In the genomic region with DNA sequence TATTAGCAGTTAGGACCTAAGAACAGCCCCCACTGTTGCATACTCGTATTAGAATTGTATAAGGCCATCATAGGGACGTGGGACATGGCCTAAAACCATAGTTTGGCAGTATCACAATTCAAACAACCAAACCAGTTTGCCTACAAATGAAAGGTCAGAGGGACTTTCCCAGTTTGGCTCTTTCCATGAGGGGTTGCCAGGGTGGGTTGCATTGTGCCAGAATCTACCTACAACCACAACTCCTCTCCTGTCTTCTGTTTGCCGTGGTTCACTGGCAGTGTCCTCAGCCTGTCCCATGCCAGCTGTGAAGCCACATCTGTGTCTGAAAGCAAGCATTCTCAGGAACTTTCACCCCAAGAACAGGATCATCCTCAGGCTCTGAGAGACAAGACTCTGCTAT, we compare ENCODE assay signal across 1 cellular context.
A peak's percentile ranks its signal among the peaks of the same experiment; 100 is the strongest.
TF ChIP-seq lines count a peak whose summit lies in the region.

No MANE protein-coding gene starts in this region.

TF ChIP-seq in HepG2, 621 proteins besides CTCF, POLR2A, EP300 and RAD21 (continued from another document and continues in another):
- TF ChIP-seq, protein P1, sequence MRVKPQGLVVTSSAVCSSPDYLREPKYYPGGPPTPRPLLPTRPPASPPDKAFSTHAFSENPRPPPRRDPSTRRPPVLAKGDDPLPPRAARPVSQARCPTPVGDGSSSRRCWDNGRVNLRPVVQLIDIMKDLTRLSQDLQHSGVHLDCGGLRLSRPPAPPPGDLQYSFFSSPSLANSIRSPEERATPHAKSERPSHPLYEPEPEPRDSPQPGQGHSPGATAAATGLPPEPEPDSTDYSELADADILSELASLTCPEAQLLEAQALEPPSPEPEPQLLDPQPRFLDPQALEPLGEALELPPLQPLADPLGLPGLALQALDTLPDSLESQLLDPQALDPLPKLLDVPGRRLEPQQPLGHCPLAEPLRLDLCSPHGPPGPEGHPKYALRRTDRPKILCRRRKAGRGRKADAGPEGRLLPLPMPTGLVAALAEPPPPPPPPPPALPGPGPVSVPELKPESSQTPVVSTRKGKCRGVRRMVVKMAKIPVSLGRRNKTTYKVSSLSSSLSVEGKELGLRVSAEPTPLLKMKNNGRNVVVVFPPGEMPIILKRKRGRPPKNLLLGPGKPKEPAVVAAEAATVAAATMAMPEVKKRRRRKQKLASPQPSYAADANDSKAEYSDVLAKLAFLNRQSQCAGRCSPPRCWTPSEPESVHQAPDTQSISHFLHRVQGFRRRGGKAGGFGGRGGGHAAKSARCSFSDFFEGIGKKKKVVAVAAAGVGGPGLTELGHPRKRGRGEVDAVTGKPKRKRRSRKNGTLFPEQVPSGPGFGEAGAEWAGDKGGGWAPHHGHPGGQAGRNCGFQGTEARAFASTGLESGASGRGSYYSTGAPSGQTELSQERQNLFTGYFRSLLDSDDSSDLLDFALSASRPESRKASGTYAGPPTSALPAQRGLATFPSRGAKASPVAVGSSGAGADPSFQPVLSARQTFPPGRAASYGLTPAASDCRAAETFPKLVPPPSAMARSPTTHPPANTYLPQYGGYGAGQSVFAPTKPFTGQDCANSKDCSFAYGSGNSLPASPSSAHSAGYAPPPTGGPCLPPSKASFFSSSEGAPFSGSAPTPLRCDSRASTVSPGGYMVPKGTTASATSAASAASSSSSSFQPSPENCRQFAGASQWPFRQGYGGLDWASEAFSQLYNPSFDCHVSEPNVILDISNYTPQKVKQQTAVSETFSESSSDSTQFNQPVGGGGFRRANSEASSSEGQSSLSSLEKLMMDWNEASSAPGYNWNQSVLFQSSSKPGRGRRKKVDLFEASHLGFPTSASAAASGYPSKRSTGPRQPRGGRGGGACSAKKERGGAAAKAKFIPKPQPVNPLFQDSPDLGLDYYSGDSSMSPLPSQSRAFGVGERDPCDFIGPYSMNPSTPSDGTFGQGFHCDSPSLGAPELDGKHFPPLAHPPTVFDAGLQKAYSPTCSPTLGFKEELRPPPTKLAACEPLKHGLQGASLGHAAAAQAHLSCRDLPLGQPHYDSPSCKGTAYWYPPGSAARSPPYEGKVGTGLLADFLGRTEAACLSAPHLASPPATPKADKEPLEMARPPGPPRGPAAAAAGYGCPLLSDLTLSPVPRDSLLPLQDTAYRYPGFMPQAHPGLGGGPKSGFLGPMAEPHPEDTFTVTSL (CRISPR knock-in tag; IDR thresholded peaks at IDR 0.05; ENCODE audit: borderline replicate concordance), result no peak
- no peak for TF ChIP-seq TEAD2 (CRISPR knock-in tag; IDR thresholded peaks at IDR 0.05)
- no peak for TF ChIP-seq ZNF160 (CRISPR knock-in tag; IDR thresholded peaks at IDR 0.05)
- no peak for TF ChIP-seq ZBTB25 (CRISPR knock-in tag; IDR thresholded peaks at IDR 0.05)
- no peak for TF ChIP-seq NFIC (IDR thresholded peaks at IDR 0.05; ENCODE audit: low read length)
- 0 out of 2 replicates have a peak, but pooled peaks have one; percentile 15 for TF ChIP-seq HNF4G (IDR thresholded peaks at IDR 0.05; ENCODE audit: borderline replicate concordance, low read depth, low read length)
- no peak for TF ChIP-seq HNF4G (CRISPR knock-in tag; IDR thresholded peaks at IDR 0.05; ENCODE audit: borderline replicate concordance, low read depth)
- TF ChIP-seq ZFP62 (CRISPR knock-in tag; IDR thresholded peaks at IDR 0.05), result no peak
- TF ChIP-seq, protein P2, sequence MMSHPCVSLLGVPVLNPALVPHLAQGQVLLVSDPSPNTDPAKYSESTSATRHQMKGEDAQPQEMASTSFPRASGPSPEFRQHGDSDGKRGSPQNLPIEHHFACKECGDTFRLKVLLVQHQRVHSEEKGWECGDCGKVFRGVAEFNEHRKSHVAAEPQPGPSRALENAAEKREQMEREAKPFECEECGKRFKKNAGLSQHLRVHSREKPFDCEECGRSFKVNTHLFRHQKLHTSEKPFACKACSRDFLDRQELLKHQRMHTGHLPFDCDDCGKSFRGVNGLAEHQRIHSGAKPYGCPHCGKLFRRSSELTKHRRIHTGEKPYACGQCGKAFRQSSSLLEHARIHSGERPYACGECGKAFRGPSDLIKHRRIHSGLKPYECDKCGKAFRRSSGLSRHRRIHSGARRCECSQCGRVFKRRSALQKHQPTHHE (CRISPR knock-in tag; IDR thresholded peaks at IDR 0.05; ENCODE audit: borderline replicate concordance), result no peak
- TF ChIP-seq CC2D1A (CRISPR knock-in tag; IDR thresholded peaks at IDR 0.05), result no peak
- TF ChIP-seq ZNF333 (CRISPR knock-in tag; IDR thresholded peaks at IDR 0.05; ENCODE audit: borderline replicate concordance), result no peak
- no peak for TF ChIP-seq PREB (CRISPR knock-in tag; IDR thresholded peaks at IDR 0.05)
- no peak for TF ChIP-seq ZBTB21 (CRISPR knock-in tag; IDR thresholded peaks at IDR 0.05)
- TF ChIP-seq, protein P3, sequence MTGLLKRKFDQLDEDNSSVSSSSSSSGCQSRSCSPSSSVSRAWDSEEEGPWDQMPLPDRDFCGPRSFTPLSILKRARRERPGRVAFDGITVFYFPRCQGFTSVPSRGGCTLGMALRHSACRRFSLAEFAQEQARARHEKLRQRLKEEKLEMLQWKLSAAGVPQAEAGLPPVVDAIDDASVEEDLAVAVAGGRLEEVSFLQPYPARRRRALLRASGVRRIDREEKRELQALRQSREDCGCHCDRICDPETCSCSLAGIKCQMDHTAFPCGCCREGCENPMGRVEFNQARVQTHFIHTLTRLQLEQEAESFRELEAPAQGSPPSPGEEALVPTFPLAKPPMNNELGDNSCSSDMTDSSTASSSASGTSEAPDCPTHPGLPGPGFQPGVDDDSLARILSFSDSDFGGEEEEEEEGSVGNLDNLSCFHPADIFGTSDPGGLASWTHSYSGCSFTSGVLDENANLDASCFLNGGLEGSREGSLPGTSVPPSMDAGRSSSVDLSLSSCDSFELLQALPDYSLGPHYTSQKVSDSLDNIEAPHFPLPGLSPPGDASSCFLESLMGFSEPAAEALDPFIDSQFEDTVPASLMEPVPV (CRISPR knock-in tag; IDR thresholded peaks at IDR 0.05), result no peak
- TF ChIP-seq TAF1 (CRISPR knock-in tag; IDR thresholded peaks at IDR 0.05), result 0 out of 2 replicates have a peak, but pooled peaks have one; percentile 8
- no peak for TF ChIP-seq ZNF550 (CRISPR knock-in tag; IDR thresholded peaks at IDR 0.05; ENCODE audit: borderline replicate concordance)
- TF ChIP-seq CREM (IDR thresholded peaks at IDR 0.05), result no peak
- TF ChIP-seq CREM (CRISPR knock-in tag; IDR thresholded peaks at IDR 0.05), result no peak
- TF ChIP-seq GTF2F1 (IDR thresholded peaks at IDR 0.05; ENCODE audit: low read length), result no peak
- TF ChIP-seq, protein P4, sequence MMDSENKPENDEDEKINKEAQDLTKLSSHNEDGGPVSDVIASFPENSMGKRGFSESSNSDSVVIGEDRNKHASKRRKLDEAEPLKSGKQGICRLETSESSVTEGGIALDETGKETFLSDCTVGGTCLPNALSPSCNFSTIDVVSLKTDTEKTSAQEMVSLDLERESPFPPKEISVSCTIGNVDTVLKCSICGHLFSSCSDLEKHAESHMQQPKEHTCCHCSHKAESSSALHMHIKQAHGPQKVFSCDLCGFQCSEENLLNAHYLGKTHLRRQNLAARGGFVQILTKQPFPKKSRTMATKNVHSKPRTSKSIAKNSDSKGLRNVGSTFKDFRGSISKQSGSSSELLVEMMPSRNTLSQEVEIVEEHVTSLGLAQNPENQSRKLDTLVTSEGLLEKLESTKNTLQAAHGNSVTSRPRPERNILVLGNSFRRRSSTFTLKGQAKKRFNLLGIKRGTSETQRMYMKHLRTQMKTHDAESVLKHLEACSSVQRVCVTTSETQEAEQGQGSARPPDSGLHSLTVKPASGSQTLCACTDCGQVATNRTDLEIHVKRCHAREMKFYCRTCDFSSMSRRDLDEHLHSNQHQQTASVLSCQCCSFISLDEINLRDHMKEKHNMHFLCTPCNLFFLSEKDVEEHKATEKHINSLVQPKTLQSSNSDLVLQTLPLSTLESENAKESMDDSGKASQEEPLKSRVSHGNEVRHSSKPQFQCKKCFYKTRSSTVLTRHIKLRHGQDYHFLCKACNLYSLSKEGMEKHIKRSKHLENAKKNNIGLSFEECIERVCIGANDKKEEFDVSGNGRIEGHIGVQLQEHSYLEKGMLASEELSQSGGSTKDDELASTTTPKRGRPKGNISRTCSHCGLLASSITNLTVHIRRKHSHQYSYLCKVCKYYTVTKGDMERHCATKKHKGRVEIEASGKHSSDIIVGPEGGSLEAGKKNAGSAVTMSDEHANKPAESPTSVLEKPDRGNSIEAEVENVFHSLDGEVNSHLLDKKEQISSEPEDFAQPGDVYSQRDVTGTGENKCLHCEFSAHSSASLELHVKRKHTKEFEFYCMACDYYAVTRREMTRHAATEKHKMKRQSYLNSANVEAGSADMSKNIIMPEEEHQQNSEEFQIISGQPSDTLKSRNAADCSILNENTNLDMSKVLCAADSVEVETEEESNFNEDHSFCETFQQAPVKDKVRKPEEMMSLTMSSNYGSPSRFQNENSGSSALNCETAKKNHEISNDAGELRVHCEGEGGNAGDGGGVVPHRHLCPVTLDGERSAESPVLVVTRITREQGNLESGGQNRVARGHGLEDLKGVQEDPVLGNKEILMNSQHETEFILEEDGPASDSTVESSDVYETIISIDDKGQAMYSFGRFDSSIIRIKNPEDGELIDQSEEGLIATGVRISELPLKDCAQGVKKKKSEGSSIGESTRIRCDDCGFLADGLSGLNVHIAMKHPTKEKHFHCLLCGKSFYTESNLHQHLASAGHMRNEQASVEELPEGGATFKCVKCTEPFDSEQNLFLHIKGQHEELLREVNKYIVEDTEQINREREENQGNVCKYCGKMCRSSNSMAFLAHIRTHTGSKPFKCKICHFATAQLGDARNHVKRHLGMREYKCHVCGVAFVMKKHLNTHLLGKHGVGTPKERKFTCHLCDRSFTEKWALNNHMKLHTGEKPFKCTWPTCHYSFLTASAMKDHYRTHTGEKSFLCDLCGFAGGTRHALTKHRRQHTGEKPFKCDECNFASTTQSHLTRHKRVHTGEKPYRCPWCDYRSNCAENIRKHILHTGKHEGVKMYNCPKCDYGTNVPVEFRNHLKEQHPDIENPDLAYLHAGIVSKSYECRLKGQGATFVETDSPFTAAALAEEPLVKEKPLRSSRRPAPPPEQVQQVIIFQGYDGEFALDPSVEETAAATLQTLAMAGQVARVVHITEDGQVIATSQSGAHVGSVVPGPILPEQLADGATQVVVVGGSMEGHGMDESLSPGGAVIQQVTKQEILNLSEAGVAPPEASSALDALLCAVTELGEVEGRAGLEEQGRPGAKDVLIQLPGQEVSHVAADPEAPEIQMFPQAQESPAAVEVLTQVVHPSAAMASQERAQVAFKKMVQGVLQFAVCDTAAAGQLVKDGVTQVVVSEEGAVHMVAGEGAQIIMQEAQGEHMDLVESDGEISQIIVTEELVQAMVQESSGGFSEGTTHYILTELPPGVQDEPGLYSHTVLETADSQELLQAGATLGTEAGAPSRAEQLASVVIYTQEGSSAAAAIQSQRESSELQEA (CRISPR knock-in tag; IDR thresholded peaks at IDR 0.05; ENCODE audit: not compliant biosample characterization), result peak; percentile 13
- no peak for TF ChIP-seq ZSCAN29 (CRISPR knock-in tag; conservative IDR thresholded peaks at IDR 0.05)
- TF ChIP-seq TBX3 (IDR thresholded peaks at IDR 0.05; ENCODE audit: borderline replicate concordance), result no peak
- TF ChIP-seq, protein P5, sequence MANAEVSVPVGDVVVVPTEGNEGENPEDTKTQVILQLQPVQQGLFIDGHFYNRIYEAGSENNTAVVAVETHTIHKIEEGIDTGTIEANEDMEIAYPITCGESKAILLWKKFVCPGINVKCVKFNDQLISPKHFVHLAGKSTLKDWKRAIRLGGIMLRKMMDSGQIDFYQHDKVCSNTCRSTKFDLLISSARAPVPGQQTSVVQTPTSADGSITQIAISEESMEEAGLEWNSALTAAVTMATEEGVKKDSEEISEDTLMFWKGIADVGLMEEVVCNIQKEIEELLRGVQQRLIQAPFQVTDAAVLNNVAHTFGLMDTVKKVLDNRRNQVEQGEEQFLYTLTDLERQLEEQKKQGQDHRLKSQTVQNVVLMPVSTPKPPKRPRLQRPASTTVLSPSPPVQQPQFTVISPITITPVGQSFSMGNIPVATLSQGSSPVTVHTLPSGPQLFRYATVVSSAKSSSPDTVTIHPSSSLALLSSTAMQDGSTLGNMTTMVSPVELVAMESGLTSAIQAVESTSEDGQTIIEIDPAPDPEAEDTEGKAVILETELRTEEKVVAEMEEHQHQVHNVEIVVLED (CRISPR knock-in tag; IDR thresholded peaks at IDR 0.05; ENCODE audit: borderline replicate concordance), result no peak
- no peak for TF ChIP-seq ZNF749 (CRISPR knock-in tag; IDR thresholded peaks at IDR 0.05; ENCODE audit: borderline replicate concordance)
- TF ChIP-seq SRF (IDR thresholded peaks at IDR 0.05; ENCODE audit: low read depth, low read length), result no peak
- no peak for TF ChIP-seq POGK (CRISPR knock-in tag; conservative IDR thresholded peaks at IDR 0.05)
- TF ChIP-seq, protein P6, sequence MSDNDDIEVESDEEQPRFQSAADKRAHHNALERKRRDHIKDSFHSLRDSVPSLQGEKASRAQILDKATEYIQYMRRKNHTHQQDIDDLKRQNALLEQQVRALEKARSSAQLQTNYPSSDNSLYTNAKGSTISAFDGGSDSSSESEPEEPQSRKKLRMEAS (IDR thresholded peaks at IDR 0.05), result no peak
- peak; percentile 55; the same call in 1 of the 2 replicates for TF ChIP-seq ZNF598 (CRISPR knock-in tag; IDR thresholded peaks at IDR 0.05; ENCODE audit: borderline replicate concordance)
- no peak for TF ChIP-seq SNAPC2 (CRISPR knock-in tag; IDR thresholded peaks at IDR 0.05)
- TF ChIP-seq FOXA3 (CRISPR knock-in tag; IDR thresholded peaks at IDR 0.05), result no peak
